ENCODE assay signal across 11 cellular contexts in the genomic region with DNA sequence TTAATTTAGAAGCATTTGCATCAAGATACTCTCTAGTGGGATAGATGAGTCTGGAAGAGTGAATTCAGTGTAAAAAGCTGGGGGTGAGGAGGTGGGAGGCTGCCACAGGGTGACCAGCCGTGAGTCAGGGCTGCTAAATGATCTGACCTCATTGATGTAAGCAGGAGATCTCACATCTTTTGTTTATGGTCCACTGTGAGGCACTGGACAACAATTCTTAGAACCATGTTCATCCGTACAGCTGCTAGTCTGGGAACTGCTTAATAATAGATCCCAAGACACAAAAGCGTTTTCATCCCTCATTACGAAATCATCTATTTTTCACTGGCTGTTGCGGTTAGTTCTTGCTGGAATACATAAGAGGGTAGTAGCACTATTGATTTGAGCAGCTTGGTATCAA. TPM values are rescaled to one million over a fixed set of nuclear protein-coding genes. Genes with fewer than 3 reads are reported as not detected.
DNase-seq lines count a peak whose midpoint lies in the region; ATAC-seq and TF ChIP-seq lines count a peak whose summit lies in the region.
"Had no signal": no experiment of that assay in that cellular context is flagged by ENCODE, and none has a peak within 500 bp of the region (broad histone marks: within the 10 kb centered on the region; RNA-seq: fewer than 3 reads in every experiment).

No MANE protein-coding gene starts in this region.

- peak overlapping the region in 3 of 4 donors; percentile 4 to 43 (median 26) for H3K27ac ChIP-seq in Peyer's patch

- no peaks in the 10 kb centered on the region for H3K27me3 ChIP-seq in Peyer's patch

- no peaks in the 10 kb centered on the region for H3K9me3 ChIP-seq in Peyer's patch

- TF ChIP-seq POLR2A in Peyer's patch (IDR thresholded peaks at IDR 0.05) = no peak

- DNase-seq in AG09309 (ENCODE audit: low read depth) (peak; percentile 84), Peyer's patch (no peak), fibroblast of pulmonary artery (ENCODE audit: low read depth) (peak; percentile 95), omental fat pad (ENCODE audit: low spot score) (no peak), epidermal melanocyte (ENCODE audit: insufficient read length, low spot score) (no peak), NK-92 (lab: John Stamatoyannopoulos, UW; ENCODE audit: unreplicated experiment) (no peak), AML-193 (lab: John Stamatoyannopoulos, UW) (no peak)
- DNase-seq: activated naive CD4-positive, alpha-beta T cell; DMS153; NCI-H1930 had no signal

- TF ChIP-seq CTCF in AG09309 (IDR thresholded peaks at IDR 0.05; ENCODE audit: control insufficient read depth, insufficient read depth, low read depth, low read length, missing control alignments) (no peak), Peyer's patch (IDR thresholded peaks at IDR 0.05) (no peak), fibroblast of pulmonary artery (IDR thresholded peaks at IDR 0.05; ENCODE audit: low read length, missing control alignments) (no peak), omental fat pad (IDR thresholded peaks at IDR 0.05) (no peak)

- peaks cover 0 to 26% (median 0%) of the 10 kb centered on the region in 3 donors for H3K36me3 ChIP-seq in Peyer's patch

- H3K4me3 ChIP-seq in AG09309 (ENCODE audit: control insufficient read depth, low read depth, low read length) = no peak overlapping the region
- no peak overlapping the region for H3K4me3 ChIP-seq in Peyer's patch
- no peak overlapping the region for H3K4me3 ChIP-seq in fibroblast of pulmonary artery (replicated peaks; ENCODE audit: low read depth, low read length)

- H3K4me1 ChIP-seq in Peyer's patch = peaks cover 0 to 55% (median 5%) of the 10 kb centered on the region in 4 donors

- ATAC-seq in omental fat pad (ENCODE audit: low FRiP score) = peak; percentile 71
- ATAC-seq in GM21526 (IDR thresholded peaks at IDR 0.05; ENCODE audit: low FRiP score, unreplicated experiment) = no peak

RNA-seq across cellular contexts. Expression of a gene that starts 14.1 kb away (rescaled TPM):
- total RNA-seq in Peyer's patch (100 to 1,000 TPM in 2 of 4 donors, 10 to 100 TPM in 2; 36.3 to 128 (median 103) TPM), omental fat pad (10 to 100 TPM; 40.4 to 64.9 (median 53.8) TPM)

Comparison
In these comparisons a context has a peak if more than half of its experiments do, and no peak if none do; other contexts are left out.
1. DNase-seq: peak in AG09309 (single experiment) and fibroblast of pulmonary artery (single experiment); none in Peyer's patch (0 of 3), omental fat pad (single experiment), epidermal melanocyte (single experiment), NK-92 (single experiment) and AML-193 (0 of 2).